ENCODE assay signal across 8 cellular contexts in the genomic region with DNA sequence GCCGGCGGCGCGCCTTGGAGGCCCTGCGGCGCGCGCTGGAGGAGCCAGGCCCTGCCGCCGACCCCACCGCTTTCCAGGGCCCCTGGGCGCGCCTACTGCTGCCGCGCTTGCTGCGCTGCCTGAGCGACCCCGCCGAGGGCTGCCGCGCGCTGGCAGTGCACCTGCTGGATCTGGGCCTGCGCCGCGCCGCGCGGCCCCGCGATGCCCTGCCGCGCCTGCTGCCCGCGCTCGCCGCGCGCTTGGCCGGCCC. TPM values are rescaled to one million over a fixed set of nuclear protein-coding genes. Genes with fewer than 3 reads are reported as not detected.
A peak's percentile ranks its signal among the peaks of the same experiment; 100 is the strongest.
DNase-seq lines count a peak whose midpoint lies in the region; ATAC-seq and TF ChIP-seq lines count a peak whose summit lies in the region.

No MANE protein-coding gene starts in this region.

- DNase-seq in AG09309 (ENCODE audit: low read depth) (no peak), right atrium auricular region (ENCODE audit: low spot score) (no peak), GF-D8 (lab: John Stamatoyannopoulos, UW) (no peak), kidney tubule cell (ENCODE audit: low spot score) (no peak), ACHN (no peak)

- peak overlapping the region in 3 of 5 donors; percentile 66 to 82 (median 78) for H3K9ac ChIP-seq in subcutaneous abdominal adipose tissue (ENCODE audit: low read length in 5 of 5)

- H3K4me1 ChIP-seq in right atrium auricular region (peaks cover 0 to 42% of the 10 kb centered on the region in 2 donors), subcutaneous abdominal adipose tissue (ENCODE audit: control insufficient read depth in 5 of 5, insufficient read depth in 5 of 5, low read length in 5 of 5) (peaks cover 2 to 20% (median 18%) of the 10 kb centered on the region in 5 donors)

- no peaks in the 10 kb centered on the region for H3K9me3 ChIP-seq in right atrium auricular region
- H3K9me3 ChIP-seq in subcutaneous abdominal adipose tissue (ENCODE audit: control insufficient read depth in 5 of 5, low read length in 5 of 5): no peaks in the 10 kb centered on the region

- peak; percentile 16 for ATAC-seq in GM21717 (IDR thresholded peaks at IDR 0.05; ENCODE audit: unreplicated experiment)

- peak; percentile 51 for TF ChIP-seq POLR2A in Raji (IDR thresholded peaks at IDR 0.05; ENCODE audit: insufficient read depth, low read depth, low read length)

- H3K36me3 ChIP-seq in right atrium auricular region (peaks cover 9% of the 10 kb centered on the region), subcutaneous abdominal adipose tissue (ENCODE audit: control insufficient read depth in 5 of 5, insufficient read depth in 5 of 5, low read length in 5 of 5) (peaks cover 0 to 26% (median 21%) of the 10 kb centered on the region in 5 donors)

- H3K4me3 ChIP-seq in AG09309 (ENCODE audit: control insufficient read depth, low read depth, low read length): peak overlapping the region; percentile 75
- H3K4me3 ChIP-seq in right atrium auricular region: peak overlapping the region; percentile 68 to 82
- H3K4me3 ChIP-seq in subcutaneous abdominal adipose tissue (ENCODE audit: low read depth in 1 of 5, low read length in 5 of 5): peak overlapping the region in 4 of 5 donors; percentile 71 to 83 (median 78)

- in situ Hi-C loops in ACHN (cut with HindIII; ENCODE audit: low pct_ligation_motif_present, low pct_unique_long_range_greater_than_20kb, low sequenced_read_pairs): no loop called here

- H3K27me3 ChIP-seq in right atrium auricular region: no peaks in the 10 kb centered on the region
- no peaks in the 10 kb centered on the region for H3K27me3 ChIP-seq in subcutaneous abdominal adipose tissue (ENCODE audit: control insufficient read depth in 5 of 5, insufficient read depth in 4 of 5, low read length in 5 of 5)

- no peak for TF ChIP-seq CTCF in AG09309 (IDR thresholded peaks at IDR 0.05; ENCODE audit: control insufficient read depth, insufficient read depth, low read depth, low read length, missing control alignments)
- no peak for TF ChIP-seq CTCF in right atrium auricular region (IDR thresholded peaks at IDR 0.05)

- peak overlapping the region; percentile 56 to 73 for H3K27ac ChIP-seq in right atrium auricular region
- no peak overlapping the region for H3K27ac ChIP-seq in subcutaneous abdominal adipose tissue (ENCODE audit: low read depth, low read length)

RNA-seq across cellular contexts. Expression of gene DNAAF5, which starts 0.3 kb away (rescaled TPM):
- 10 to 100 TPM; 19.0 to 35.5 TPM for total RNA-seq in right atrium auricular region

RNA-seq across cellular contexts. Expression of gene PRKAR1B, which starts 0.3 kb away (rescaled TPM):
- 10 to 100 TPM; 15.1 to 15.9 TPM for total RNA-seq in right atrium auricular region
